ENCODE assay signal across 8 cellular contexts in genomic region chr10:67764012-67764822, GRCh38.
DNase-seq lines count a peak whose midpoint lies in the region; ATAC-seq, FAIRE-seq and TF ChIP-seq lines count a peak whose summit lies in the region.

No MANE protein-coding gene starts in this region.

- peak overlapping the region; percentile 84 to 94 (median 94) for H3K4me3 ChIP-seq in keratinocyte (ENCODE audit: control insufficient read depth in 2 of 3, extremely low read depth in 1 of 3, insufficient read depth in 2 of 3, low read depth in 1 of 3, low read length in 3 of 3)

- peak overlapping the region; percentile 92 for H3K4me2 ChIP-seq in keratinocyte (ENCODE audit: control insufficient read depth, extremely low read depth, insufficient read depth, low read depth, low read length)

- H3K9me3 ChIP-seq in keratinocyte (ENCODE audit: control insufficient read depth, low read depth, low read length) = no peaks in the 10 kb centered on the region

- no peak for TF ChIP-seq CTCF in keratinocyte (optimal IDR thresholded peaks at IDR 0.05 in 1 of 3, IDR thresholded peaks at IDR 0.05 in 1 of 3, conservative IDR thresholded peaks at IDR 0.05 in 1 of 3; ENCODE audit: extremely low read depth in 1 of 3, insufficient read depth in 2 of 3, low read length in 3 of 3)

- peak overlapping the region; percentile 87 for H3K9ac ChIP-seq in keratinocyte (ENCODE audit: control insufficient read depth, extremely low read depth, insufficient read depth, low read length)

- H3K79me2 ChIP-seq in keratinocyte (ENCODE audit: control insufficient read depth, insufficient read depth, low read length) = no peaks in the 10 kb centered on the region

- peak; percentile 26 for FAIRE-seq in keratinocyte (lab: Jason Lieb, UNC)

- no peaks in the 10 kb centered on the region for H3K9me1 ChIP-seq in keratinocyte (ENCODE audit: control insufficient read depth, extremely low read depth, insufficient read depth, low read length)

- H3K4me1 ChIP-seq in keratinocyte (ENCODE audit: control insufficient read depth, extremely low read depth, insufficient read depth, low read length) = peaks cover 5% of the 10 kb centered on the region

- no peaks in the 10 kb centered on the region for H3K36me3 ChIP-seq in keratinocyte (ENCODE audit: control insufficient read depth in 2 of 2, extremely low read depth in 1 of 2, insufficient read depth in 2 of 2, low read length in 2 of 2)

- no peaks in the 10 kb centered on the region for H3K27me3 ChIP-seq in keratinocyte (ENCODE audit: control insufficient read depth, extremely low read depth, insufficient read depth, low read length)

- dilution Hi-C loops in keratinocyte (cut with MboI; ENCODE audit: extremely low pct_ligation_motif_present, low sequenced_read_pairs) = no loop called here

- peak overlapping the region; percentile 83 for H3K27ac ChIP-seq in keratinocyte (ENCODE audit: control insufficient read depth, insufficient read depth, low read length)

- peak; percentile 85 for DNase-seq in AG08395 (ENCODE audit: low spot score)
- DNase-seq in NCI-H446 (lab: John Stamatoyannopoulos, UW) = peak; percentile 78 to 91
- DNase-seq in activated CD4-positive, CD25-positive, alpha-beta regulatory T cell treated with anti-CD3 and anti-CD28 coated beads, Interleukin-2, amount 50 U/mL, for 72 hours = peak; percentile 98
- peak; percentile 62 to 73 for DNase-seq in cerebellar nuclear complex (lab: John Stamatoyannopoulos, UW)
- DNase-seq in keratinocyte (ENCODE audit: low read depth, low spot score) = peak; percentile 80
- peak; percentile 92 to 99 (median 96) for DNase-seq in stimulated activated CD4-positive, alpha-beta T cell treated with anti-CD3 and anti-CD28 coated beads, Interleukin-12 subunit alpha, Interleukin-12 subunit beta, amount 100 ng/mL, for 48 hours (ENCODE audit: low read depth in 2 of 3, low spot score in 1 of 3)

- H2AFZ ChIP-seq in keratinocyte (ENCODE audit: control insufficient read depth, low read length) = peak overlapping the region; percentile 99

- ATAC-seq in GM19035 (IDR thresholded peaks at IDR 0.05; ENCODE audit: unreplicated experiment) (peak; percentile 81), HG03354 (IDR thresholded peaks at IDR 0.05; ENCODE audit: poor library complexity, severe bottlenecking, unreplicated experiment) (peak; percentile 86)

- no peaks in the 10 kb centered on the region for H4K20me1 ChIP-seq in keratinocyte (ENCODE audit: control insufficient read depth, extremely low read depth, insufficient read depth, low read length)

Comparison
In these comparisons a context has a peak if more than half of its experiments do, and no peak if none do; other contexts are left out.
1. Peak in every context shown above with its lines: DNase-seq, ATAC-seq, H3K4me3 ChIP-seq and H3K27ac ChIP-seq.